16 cellular contexts compared by ENCODE assay signal in genomic region chr1:213260322-213261075, GRCh38.
"Had no signal": no experiment of that assay in that cellular context is flagged by ENCODE, and none has a peak within 500 bp of the region (broad histone marks: within the 10 kb centered on the region; RNA-seq: fewer than 3 reads in every experiment).

No MANE protein-coding gene starts in this region.

- H3K4me3 ChIP-seq: hepatocyte, suprapubic skin had no signal

- ATAC-seq: activated T-cell treated with anti-CD3 and anti-CD28 coated beads, Interleukin-2, amount 50 U/mL, for 4 hours; effector memory CD8-positive, alpha-beta T cell; left cardiac atrium; natural killer cell; stimulated activated naive CD8-positive, alpha-beta T cell treated with anti-CD3 and anti-CD28 coated beads, Interleukin-15, Interleukin-2, amounts not matched to agents 100 U/mL and 50 U/mL, for 24 hours had no signal

- H3K36me3 ChIP-seq: suprapubic skin had no signal

- H3K27me3 ChIP-seq: hepatocyte, suprapubic skin had no signal

- H3K4me1 ChIP-seq: suprapubic skin had no signal

- H3K27ac ChIP-seq: hepatocyte, suprapubic skin had no signal

- H3K9me3 ChIP-seq: suprapubic skin had no signal

- DNase-seq: activated CD4-positive, alpha-beta T cell treated with anti-CD3 and anti-CD28 coated beads, Interleukin-2, amount 50 U/mL, for 48 hours; activated CD4-positive, CD25-positive, alpha-beta regulatory T cell treated with anti-CD3 and anti-CD28 coated beads, Interleukin-2, amount 50 U/mL, for 72 hours; activated effector memory CD4-positive, alpha-beta T cell treated with anti-CD3 and anti-CD28 coated beads, Interleukin-2, amount 50 U/mL, for 16 hours; activated T-cell treated with anti-CD3 and anti-CD28 coated beads, Interleukin-2, amount 50 U/mL, for 4 hours; anterior cingulate cortex; cerebellar nuclear complex; effector memory CD8-positive, alpha-beta T cell; left cardiac atrium; natural killer cell; occipital lobe; stimulated activated CD4-positive, alpha-beta T cell treated with anti-CD3 and anti-CD28 coated beads, Interleukin-4, amount 100 ng/mL, for 1 hour; stimulated activated CD8-positive, alpha-beta memory T cell treated with anti-CD3 and anti-CD28 coated beads, Interleukin-4, amount 100 ng/mL, for 48 hours; stimulated activated naive CD8-positive, alpha-beta T cell treated with anti-CD3 and anti-CD28 coated beads, Interleukin-15, Interleukin-2, amounts not matched to agents 100 U/mL and 50 U/mL, for 24 hours; T-helper 2 cell had no signal
